Comparison of ENCODE assay signal across 25 cellular contexts in genomic region chr6:142398353-142398752, GRCh38.
DNase-seq lines count a peak whose midpoint lies in the region; ATAC-seq, FAIRE-seq and TF ChIP-seq lines count a peak whose summit lies in the region.
"Had no signal": no experiment of that assay in that cellular context is flagged by ENCODE, and none has a peak within 500 bp of the region (broad histone marks: within the 10 kb centered on the region; RNA-seq: fewer than 3 reads in every experiment).

No MANE protein-coding gene starts in this region.

- H2BK15ac ChIP-seq in H1 (ENCODE audit: low read length) (no peak overlapping the region), neuronal stem cell (ENCODE audit: low read length) (no peak overlapping the region)

- H4K20me1 ChIP-seq in H1 (replicated peaks in 1 of 2; ENCODE audit: control insufficient read depth in 1 of 2, insufficient read depth in 2 of 2, low read length in 2 of 2) = no peaks in the 10 kb centered on the region
- H4K20me1 ChIP-seq: BLaER1 treated with 17β-estradiol and CSF1 and Interleukin-3, amounts not matched to agents 10 nM and 100 nM had no signal

- H3K4me2 ChIP-seq in H1 (ENCODE audit: insufficient read depth in 1 of 2, low read depth in 2 of 2, low read length in 2 of 2) (no peak overlapping the region), neuronal stem cell (ENCODE audit: insufficient read depth, low read length, poor library complexity, severe bottlenecking) (no peak overlapping the region)
- H3K4me2 ChIP-seq: A549; BLaER1 treated with 17β-estradiol and CSF1 and Interleukin-3, amounts not matched to agents 10 nM and 100 nM had no signal

- H3K9me3 Mint-ChIP-seq in CD4-positive, alpha-beta T cell = no peaks in the 10 kb centered on the region
- H3K9me3 Mint-ChIP-seq: CD14-positive monocyte, H9 had no signal

- H3K9ac ChIP-seq in H1 (replicated peaks in 1 of 4; ENCODE audit: extremely low read depth in 1 of 4, low read depth in 3 of 4, low read length in 3 of 4) = no peak overlapping the region
- H3K9ac ChIP-seq in neuronal stem cell (ENCODE audit: low read depth, low read length, poor library complexity) = no peak overlapping the region
- H3K9ac ChIP-seq: BLaER1 treated with 17β-estradiol and CSF1 and Interleukin-3, amounts not matched to agents 10 nM and 100 nM; GM23248 had no signal

- H3K23ac ChIP-seq in H1 (ENCODE audit: insufficient read length) (no peak overlapping the region), neuronal stem cell (ENCODE audit: low read depth, low read length, poor library complexity) (no peak overlapping the region)

- H3K36me3 Mint-ChIP-seq in CD4-positive, alpha-beta T cell (ENCODE audit: low read depth) = no peaks in the 10 kb centered on the region
- no peaks in the 10 kb centered on the region for H3K36me3 Mint-ChIP-seq in T-helper 17 cell (ENCODE audit: low read depth)
- H3K36me3 Mint-ChIP-seq: CD14-positive monocyte; CD8-positive, alpha-beta memory T cell had no signal

- H3K27me3 ChIP-seq in CD4-positive, alpha-beta T cell (ENCODE audit: control insufficient read depth, insufficient read depth, low read length) = no peaks in the 10 kb centered on the region
- H3K27me3 ChIP-seq in H1 (replicated peaks in 1 of 4; ENCODE audit: control insufficient read depth in 3 of 4, extremely low read depth in 1 of 4, insufficient read depth in 3 of 4, low read length in 3 of 4) (no peaks in the 10 kb centered on the region), neuronal stem cell (ENCODE audit: control insufficient read depth in 3 of 3, insufficient read depth in 3 of 3, low read depth in 1 of 3, low read length in 3 of 3) (no peaks in the 10 kb centered on the region)
- H3K27me3 ChIP-seq: BE2C; BLaER1 treated with 17β-estradiol and CSF1 and Interleukin-3, amounts not matched to agents 10 nM and 100 nM had no signal

- H3K14ac ChIP-seq in H1 (ENCODE audit: insufficient read length) = no peak overlapping the region
- no peak overlapping the region for H3K14ac ChIP-seq in neuronal stem cell (ENCODE audit: low read length)

- H3K23me2 ChIP-seq in H1 (ENCODE audit: low read depth, low read length) = no peaks in the 10 kb centered on the region

- H2BK120ac ChIP-seq in H1 (replicated peaks; ENCODE audit: low read depth, low read length) (no peak overlapping the region), neuronal stem cell (ENCODE audit: low read depth, low read length) (no peak overlapping the region)

- no peaks in the 10 kb centered on the region for H3K27me3 Mint-ChIP-seq in CD4-positive, alpha-beta T cell
- H3K27me3 Mint-ChIP-seq in T-helper 17 cell = peaks cover 18% of the 10 kb centered on the region

- POLR2A ChIA-PET in CD4-positive, alpha-beta T cell (lab: Charles Lee) = no interaction called here
- POLR2A ChIA-PET in H1 (lab: Charles Lee; ENCODE audit: partially characterized antibody) = interaction anchor here (1.1 kb wide), 1 partner anchor 11 kb away, joined by 3 read pairs; no protein-coding TSS in a partner anchor

- H3K4me1 ChIP-seq in H1 (replicated peaks in 1 of 4; ENCODE audit: control insufficient read depth in 3 of 4, insufficient read depth in 4 of 4, low read length in 3 of 4) (peaks cover 3 to 7% (median 5%) of the 10 kb centered on the region in 4 experiments; a peak in 4 of 7 replicates), neuronal stem cell (ENCODE audit: control insufficient read depth in 2 of 2, insufficient read depth in 1 of 2, low read depth in 1 of 2, low read length in 2 of 2) (peaks cover 0 to 11% of the 10 kb centered on the region in 2 donors)
- H3K4me1 ChIP-seq: A549, BE2C had no signal

- no peak overlapping the region for H2BK5ac ChIP-seq in H1 (ENCODE audit: low read depth, low read length)
- no peak overlapping the region for H2BK5ac ChIP-seq in neuronal stem cell (ENCODE audit: low read length)

- intact Hi-C loops in CD4-positive, alpha-beta T cell (cut with DNase I, micrococcal nuclease) = loop anchor here (5.0 to 10.0 kb wide), 3 partner anchors 251 to 549 kb away; partner anchors contain the start of genes HIVEP2 (in 1 of the 2), NMBR (in 1 of the 2) and VTA1 (in 1 of the 2)

- H2AK5ac ChIP-seq in H1 (ENCODE audit: low read depth, low read length) (no peak overlapping the region), neuronal stem cell (ENCODE audit: low read depth, low read length) (no peak overlapping the region)

- H2BK12ac ChIP-seq in H1 (ENCODE audit: low read depth, low read length) (no peak overlapping the region), neuronal stem cell (ENCODE audit: low read length) (no peak overlapping the region)

- peaks cover 40% of the 10 kb centered on the region for H3K4me1 Mint-ChIP-seq in CD4-positive, alpha-beta T cell (ENCODE audit: low read depth)
- peaks cover 15% of the 10 kb centered on the region for H3K4me1 Mint-ChIP-seq in T-helper 17 cell
- H3K4me1 Mint-ChIP-seq: CD14-positive monocyte had no signal

- no peak for TF ChIP-seq EP300 in H1 (IDR thresholded peaks at IDR 0.05; ENCODE audit: borderline replicate concordance in 1 of 2, low read depth in 2 of 2, low read length in 2 of 2)

- peak overlapping the region; percentile 26 for H3K27ac Mint-ChIP-seq in CD4-positive, alpha-beta T cell
- peak overlapping the region; percentile 44 for H3K27ac Mint-ChIP-seq in T-helper 17 cell
- H3K27ac Mint-ChIP-seq: CD14-positive monocyte, H9 had no signal

- no peak overlapping the region for H2BK20ac ChIP-seq in H1 (ENCODE audit: low read length)

- TF ChIP-seq CTCF in CD4-positive, alpha-beta T cell (IDR thresholded peaks at IDR 0.05) = no peak
- TF ChIP-seq CTCF in H1 (IDR thresholded peaks at IDR 0.05; ENCODE audit: control extremely low read depth in 1 of 3, insufficient read depth in 1 of 3, low read depth in 1 of 3, low read length in 3 of 3) = no peak

- CTCF ChIA-PET in CD4-positive, alpha-beta T cell (lab: Charles Lee) = no interaction called here
- CTCF ChIA-PET in H1 (lab: Charles Lee; ENCODE audit: partially characterized antibody) = interaction anchor here (0.8 kb wide), 1 partner anchor 9 kb away, joined by 3 read pairs; no protein-coding TSS in a partner anchor

- H3K27ac ChIP-seq in CD4-positive, alpha-beta T cell (ENCODE audit: low read depth, low read length) = no peak overlapping the region
- no peak overlapping the region for H3K27ac ChIP-seq in H1 (ENCODE audit: low read depth, low read length)
- H3K27ac ChIP-seq in neuronal stem cell (replicated peaks; ENCODE audit: low read length) = no peak overlapping the region
- H3K27ac ChIP-seq: A549; BLaER1 treated with 17β-estradiol and CSF1 and Interleukin-3, amounts not matched to agents 10 nM and 100 nM; GM23248 had no signal

- H3K18ac ChIP-seq in H1 (ENCODE audit: extremely low read depth, low read length) (no peak overlapping the region), neuronal stem cell (ENCODE audit: low read length) (peak overlapping the region; percentile 42)

- no peak for FAIRE-seq in H1 (lab: Jason Lieb, UNC)
- FAIRE-seq: A549, D721Med, GM12878, GM19239 had no signal

- H3K79me1 ChIP-seq in H1 (ENCODE audit: low read depth, low read length) (no peaks in the 10 kb centered on the region), neuronal stem cell (ENCODE audit: low read depth, low read length) (no peaks in the 10 kb centered on the region)

- ATAC-seq in CD4-positive, alpha-beta T cell (ENCODE audit: poor library complexity) = no peak
- no peak for ATAC-seq in T-helper 17 cell
- ATAC-seq: A549, GM12878, HCT116 had no signal

- H3K79me2 ChIP-seq in H1 (ENCODE audit: control insufficient read depth in 1 of 2, insufficient read depth in 2 of 2, low read length in 2 of 2) = no peaks in the 10 kb centered on the region

- TF ChIP-seq RAD21 in H1 (IDR thresholded peaks at IDR 0.05 in 1 of 2, conservative IDR thresholded peaks at IDR 0.05 in 1 of 2; ENCODE audit: low read depth in 2 of 2, low read length in 2 of 2) = no peak

- no peaks in the 10 kb centered on the region for H3K9me3 ChIP-seq in CD4-positive, alpha-beta T cell (ENCODE audit: control insufficient read depth, low read length)
- no peaks in the 10 kb centered on the region for H3K9me3 ChIP-seq in T-helper 17 cell (ENCODE audit: control insufficient read depth, low read length, poor library complexity, severe bottlenecking)
- no peaks in the 10 kb centered on the region for H3K9me3 ChIP-seq in H1 (ENCODE audit: insufficient read depth in 2 of 2, low read depth in 1 of 2, low read length in 1 of 2)
- no peaks in the 10 kb centered on the region for H3K9me3 ChIP-seq in neuronal stem cell (replicated peaks in 1 of 2; ENCODE audit: control insufficient read depth in 2 of 2, insufficient read depth in 1 of 2, low read depth in 1 of 2, low read length in 2 of 2)
- H3K9me3 ChIP-seq: A549; BE2C; BLaER1 treated with 17β-estradiol and CSF1 and Interleukin-3, amounts not matched to agents 10 nM and 100 nM had no signal

- H2AFZ ChIP-seq in H1 (ENCODE audit: low read length) (peak overlapping the region; percentile 68; the same call in 1 of the 2 replicates), neuronal stem cell (ENCODE audit: low read length) (no peak overlapping the region)
- H2AFZ ChIP-seq: GM23248 had no signal

- H3K36me3 ChIP-seq in H1 (ENCODE audit: control insufficient read depth in 2 of 4, insufficient read depth in 4 of 4, low read length in 3 of 4) (no peaks in the 10 kb centered on the region), neuronal stem cell (replicated peaks in 1 of 2; ENCODE audit: control insufficient read depth in 2 of 2, insufficient read depth in 2 of 2, low read length in 2 of 2) (no peaks in the 10 kb centered on the region)
- H3K36me3 ChIP-seq: BE2C; BLaER1 treated with 17β-estradiol and CSF1 and Interleukin-3, amounts not matched to agents 10 nM and 100 nM had no signal

- H4K8ac ChIP-seq in H1 (ENCODE audit: extremely low read depth, insufficient read depth, low read length) (no peak overlapping the region), neuronal stem cell (ENCODE audit: low read depth, low read length) (no peak overlapping the region)

- H3K4ac ChIP-seq in H1 (replicated peaks; ENCODE audit: insufficient read length, low read depth, low read length) = no peak overlapping the region
- no peak overlapping the region for H3K4ac ChIP-seq in neuronal stem cell (ENCODE audit: low read length)

- TF ChIP-seq POLR2A in H1 (IDR thresholded peaks at IDR 0.05; ENCODE audit: control extremely low read depth in 1 of 2, low read depth in 2 of 2, low read length in 2 of 2) = no peak

- H3K4me3 ChIP-seq in H1 (ENCODE audit: extremely low read depth in 1 of 4, insufficient read depth in 2 of 4, low read depth in 3 of 4, low read length in 4 of 4) (no peak overlapping the region), neuronal stem cell (ENCODE audit: low read length in 2 of 2) (no peak overlapping the region)
- H3K4me3 ChIP-seq: A549; BLaER1 treated with 17β-estradiol and CSF1 and Interleukin-3, amounts not matched to agents 10 nM and 100 nM; GM12878; GM23248 had no signal

- no peak overlapping the region for H4K5ac ChIP-seq in H1 (ENCODE audit: insufficient read length, low read depth, low read length)

- 86% methylated on average over 4 of the region's 4 CpGs; no CpG with 5 or more reads in 1 of the 2 experiments for WGBS in H1 (ENCODE audit: extremely low coverage in 1 of 2, insufficient coverage in 1 of 2, insufficient read length in 1 of 2, insufficient replicate concordance in 2 of 2, low coverage in 1 of 2, low lambda C conversion rate in 2 of 2, missing lambda C conversion rate in 1 of 2), 2 experiments
- no CpG with 5 or more reads among the region's 4 CpGs for WGBS in neuronal stem cell (ENCODE audit: extremely low coverage in 2 of 2, insufficient read length in 2 of 2, insufficient replicate concordance in 1 of 2), 2 donors

- H4K91ac ChIP-seq in H1 (replicated peaks; ENCODE audit: insufficient read length, low read length) (no peak overlapping the region), neuronal stem cell (ENCODE audit: low read depth, low read length, poor library complexity) (no peak overlapping the region)

- H3K56ac ChIP-seq in H1 (replicated peaks; ENCODE audit: insufficient read length, low read depth, low read length) = no peak overlapping the region

- no peak overlapping the region for H3K4me3 Mint-ChIP-seq in CD4-positive, alpha-beta T cell
- H3K4me3 Mint-ChIP-seq in T-helper 17 cell = no peak overlapping the region
- H3K4me3 Mint-ChIP-seq: CD14-positive monocyte; CD8-positive, alpha-beta memory T cell; H9 had no signal

- no peak for DNase-seq in CD4-positive, alpha-beta T cell
- DNase-seq in T-helper 17 cell (no peak), H1 (ENCODE audit: low read depth in 1 of 2, low spot score in 2 of 2) (no peak), neuronal stem cell (ENCODE audit: low spot score) (no peak), RPMI8226 (no peak)
- DNase-seq in activated naive CD4-positive, alpha-beta T cell treated with anti-CD3 and anti-CD28 coated beads, Interleukin-2, amount 50 U/mL, for 16 hours = no peak
- DNase-seq in central memory CD4-positive, alpha-beta T cell = no peak
- DNase-seq: 8988T; ACHN; AML-193; BE2C; CD8-positive, alpha-beta memory T cell; DMS 273 treated with DMSO at 0.1 percent for 48 hours; DMS79; EL; GDM1; GM23248; H9 had no signal
